ENCODE assay signal across 1 cellular context in the genomic region with DNA sequence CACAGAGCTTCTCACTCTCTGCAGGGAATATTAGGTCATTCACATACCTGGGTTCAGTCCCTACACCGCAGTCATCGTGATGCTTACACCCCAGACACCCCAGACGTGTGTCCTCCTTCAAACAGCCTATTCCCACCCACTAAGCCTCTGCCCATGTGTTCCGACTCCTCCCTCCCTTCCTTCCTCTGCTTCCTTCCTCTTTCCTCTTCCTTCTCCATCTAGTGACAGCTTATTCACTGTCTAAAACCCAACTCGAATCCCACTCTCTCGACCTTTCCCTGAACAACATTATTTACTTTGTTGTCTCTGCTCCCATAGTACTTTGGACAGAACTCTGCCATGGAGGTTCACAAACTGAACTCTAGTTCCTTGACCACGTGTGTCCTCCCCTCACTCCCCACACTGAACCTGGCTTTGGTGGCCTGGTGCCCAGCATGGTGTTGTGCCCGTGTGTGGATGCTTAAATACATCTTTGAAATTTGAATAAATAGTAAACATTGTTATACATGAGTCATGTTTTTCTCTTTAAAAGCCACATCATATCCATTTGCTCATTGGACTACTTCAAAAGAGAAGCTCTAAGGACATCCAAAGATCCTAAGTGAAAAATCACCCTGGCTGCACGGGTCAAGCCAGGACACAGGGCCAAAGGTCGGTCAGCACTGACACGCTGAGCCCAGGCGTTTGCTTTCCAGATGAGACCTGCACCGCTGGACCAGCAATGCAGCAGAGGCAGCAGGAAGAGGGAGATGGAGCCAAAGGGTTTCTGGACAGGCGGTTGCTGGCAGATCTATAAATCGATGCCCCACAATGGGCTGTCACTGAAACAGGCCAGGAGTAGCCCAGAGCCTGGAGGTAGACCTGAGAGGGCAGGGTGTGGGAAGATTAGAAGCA.
TF ChIP-seq lines count a peak whose summit lies in the region.

No MANE protein-coding gene starts in this region.

TF ChIP-seq in IMR-90, 13 proteins besides CTCF, POLR2A, EP300 and RAD21:
- TF ChIP-seq MXI1 (IDR thresholded peaks at IDR 0.05; ENCODE audit: borderline replicate concordance, low read depth, low read length) (no peak), BHLHE40 (IDR thresholded peaks at IDR 0.05; ENCODE audit: low read depth, low read length) (no peak), SMC3 (IDR thresholded peaks at IDR 0.05; ENCODE audit: low read depth, low read length) (no peak)
